In the genomic region with DNA sequence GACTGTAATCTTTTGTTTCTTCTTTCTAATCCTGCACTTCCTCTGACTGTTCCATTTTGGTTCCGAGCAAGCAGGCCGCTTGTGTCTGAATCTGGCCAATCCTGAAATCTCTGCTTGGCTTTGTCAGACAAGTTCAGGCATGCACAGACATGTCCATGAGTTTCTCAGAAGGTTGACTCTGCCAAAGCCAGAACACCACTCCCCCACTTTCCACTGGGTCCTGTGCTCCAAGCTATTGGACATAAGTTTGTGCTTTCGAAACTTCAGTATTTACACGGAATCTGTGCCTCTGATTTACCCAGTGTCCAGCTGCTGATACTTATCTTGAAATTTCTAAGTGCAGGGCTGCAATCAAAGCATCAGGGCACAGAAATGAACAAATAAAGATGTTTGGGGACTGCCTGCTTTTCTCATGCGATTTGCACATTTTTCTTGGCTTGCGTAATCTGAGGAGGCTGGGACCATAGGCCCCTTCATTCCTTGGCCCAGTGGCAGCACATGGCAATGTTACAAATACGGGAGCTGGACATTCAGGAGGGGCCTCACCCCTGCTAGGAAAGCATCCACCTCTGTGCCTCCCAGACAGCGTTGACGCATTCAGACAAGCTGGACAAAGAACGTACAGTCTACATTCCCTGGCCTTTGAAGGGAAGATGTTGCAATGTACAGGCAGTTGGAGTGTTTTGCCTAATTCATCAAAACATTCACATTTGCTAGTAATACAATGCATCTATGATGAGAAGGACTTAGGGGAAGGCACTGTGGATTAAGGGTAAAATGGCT, we compare ENCODE assay signal across 1 cellular context.
A peak's percentile ranks its signal among the peaks of the same experiment; 100 is the strongest.
TF ChIP-seq lines count a peak whose summit lies in the region.

No MANE protein-coding gene starts in this region.

TF ChIP-seq in HepG2, 621 proteins besides CTCF, POLR2A, EP300 and RAD21 (continued from another document):
- TF ChIP-seq UBTF (CRISPR knock-in tag; IDR thresholded peaks at IDR 0.05) (peak; percentile 78), ZNF331 (CRISPR knock-in tag; IDR thresholded peaks at IDR 0.05) (peak; percentile 53; the same call in 1 of the 2 replicates), SALL1 (CRISPR knock-in tag; IDR thresholded peaks at IDR 0.05) (peak; percentile 95), BCL6 (CRISPR knock-in tag; IDR thresholded peaks at IDR 0.05) (peak; percentile 94), ZNF235 (CRISPR knock-in tag; IDR thresholded peaks at IDR 0.05; ENCODE audit: borderline replicate concordance) (no peak), ZNF432 (CRISPR knock-in tag; IDR thresholded peaks at IDR 0.05; ENCODE audit: borderline replicate concordance) (no peak), ZNF431 (CRISPR knock-in tag; IDR thresholded peaks at IDR 0.05; ENCODE audit: borderline replicate concordance, low read depth) (peak; percentile 70), AKNA (CRISPR knock-in tag; IDR thresholded peaks at IDR 0.05; ENCODE audit: borderline replicate concordance) (no peak), ZNF616 (CRISPR knock-in tag; IDR thresholded peaks at IDR 0.05; ENCODE audit: low read depth) (no peak), ZSCAN29 (CRISPR knock-in tag; conservative IDR thresholded peaks at IDR 0.05) (no peak; the same call in 1 of the 2 replicates), ZBTB7B (CRISPR knock-in tag; IDR thresholded peaks at IDR 0.05) (peak; percentile 81; the same call in 1 of the 2 replicates), NCOA5 (CRISPR knock-in tag; IDR thresholded peaks at IDR 0.05) (no peak), DMAP1 (CRISPR knock-in tag; IDR thresholded peaks at IDR 0.05) (peak; percentile 81), ZNF44 (CRISPR knock-in tag; IDR thresholded peaks at IDR 0.05) (no peak), BORCS8-MEF2B (CRISPR knock-in tag; IDR thresholded peaks at IDR 0.05) (peak; percentile 70), ZNF639 (CRISPR knock-in tag; conservative IDR thresholded peaks at IDR 0.05) (no peak), CBFB (CRISPR knock-in tag; IDR thresholded peaks at IDR 0.05) (peak; percentile 68; the same call in 1 of the 2 replicates), CHD4 (IDR thresholded peaks at IDR 0.05; ENCODE audit: borderline replicate concordance, low read length) (no peak; the same call in 1 of the 2 replicates), THAP11 (CRISPR knock-in tag; IDR thresholded peaks at IDR 0.05) (peak; percentile 67; the same call in 1 of the 2 replicates), DNMT1 (CRISPR knock-in tag; IDR thresholded peaks at IDR 0.05) (no peak), ZNF775 (CRISPR knock-in tag; IDR thresholded peaks at IDR 0.05; ENCODE audit: borderline replicate concordance) (no peak), CBX1 (IDR thresholded peaks at IDR 0.05; ENCODE audit: low read depth) (no peak), SP1 (IDR thresholded peaks at IDR 0.05) (no peak), SP1 (CRISPR knock-in tag; IDR thresholded peaks at IDR 0.05) (no peak; the same call in 1 of the 2 replicates), NR3C1 (CRISPR knock-in tag; IDR thresholded peaks at IDR 0.05) (no peak), ZBTB37 (CRISPR knock-in tag; IDR thresholded peaks at IDR 0.05) (no peak), ZBTB20 (CRISPR knock-in tag; IDR thresholded peaks at IDR 0.05; ENCODE audit: borderline replicate concordance, low read depth) (peak; percentile 80; the same call in 1 of the 2 replicates), ZNF720 (CRISPR knock-in tag; IDR thresholded peaks at IDR 0.05) (no peak), ZNF737 (CRISPR knock-in tag; IDR thresholded peaks at IDR 0.05; ENCODE audit: borderline replicate concordance) (no peak), ZNF350 (CRISPR knock-in tag; IDR thresholded peaks at IDR 0.05; ENCODE audit: borderline replicate concordance, low read depth) (peak; percentile 93; the same call in 1 of the 2 replicates), CREBL2 (CRISPR knock-in tag; IDR thresholded peaks at IDR 0.05; ENCODE audit: borderline replicate concordance) (no peak), ATF3 (CRISPR knock-in tag; IDR thresholded peaks at IDR 0.05) (peak; percentile 79), ZNF558 (CRISPR knock-in tag; IDR thresholded peaks at IDR 0.05; ENCODE audit: borderline replicate concordance) (peak; percentile 79; the same call in 1 of the 2 replicates), ZNF256 (CRISPR knock-in tag; conservative IDR thresholded peaks at IDR 0.05) (peak; percentile 56; the same call in 1 of the 2 replicates), CENPX (CRISPR knock-in tag; IDR thresholded peaks at IDR 0.05) (no peak), MXD1 (CRISPR knock-in tag; IDR thresholded peaks at IDR 0.05) (no peak; the same call in 1 of the 2 replicates)
- TF ChIP-seq, protein P1, sequence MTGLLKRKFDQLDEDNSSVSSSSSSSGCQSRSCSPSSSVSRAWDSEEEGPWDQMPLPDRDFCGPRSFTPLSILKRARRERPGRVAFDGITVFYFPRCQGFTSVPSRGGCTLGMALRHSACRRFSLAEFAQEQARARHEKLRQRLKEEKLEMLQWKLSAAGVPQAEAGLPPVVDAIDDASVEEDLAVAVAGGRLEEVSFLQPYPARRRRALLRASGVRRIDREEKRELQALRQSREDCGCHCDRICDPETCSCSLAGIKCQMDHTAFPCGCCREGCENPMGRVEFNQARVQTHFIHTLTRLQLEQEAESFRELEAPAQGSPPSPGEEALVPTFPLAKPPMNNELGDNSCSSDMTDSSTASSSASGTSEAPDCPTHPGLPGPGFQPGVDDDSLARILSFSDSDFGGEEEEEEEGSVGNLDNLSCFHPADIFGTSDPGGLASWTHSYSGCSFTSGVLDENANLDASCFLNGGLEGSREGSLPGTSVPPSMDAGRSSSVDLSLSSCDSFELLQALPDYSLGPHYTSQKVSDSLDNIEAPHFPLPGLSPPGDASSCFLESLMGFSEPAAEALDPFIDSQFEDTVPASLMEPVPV (CRISPR knock-in tag; IDR thresholded peaks at IDR 0.05) = peak; percentile 71; the same call in 1 of the 2 replicates
- TF ChIP-seq, protein P2, sequence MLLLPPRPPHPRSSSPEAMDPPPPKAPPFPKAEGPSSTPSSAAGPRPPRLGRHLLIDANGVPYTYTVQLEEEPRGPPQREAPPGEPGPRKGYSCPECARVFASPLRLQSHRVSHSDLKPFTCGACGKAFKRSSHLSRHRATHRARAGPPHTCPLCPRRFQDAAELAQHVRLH (CRISPR knock-in tag; IDR thresholded peaks at IDR 0.05; ENCODE audit: borderline replicate concordance, low read depth) = 0 out of 2 replicates have a peak, but pooled peaks have one; percentile 11
- TF ChIP-seq, protein P3, sequence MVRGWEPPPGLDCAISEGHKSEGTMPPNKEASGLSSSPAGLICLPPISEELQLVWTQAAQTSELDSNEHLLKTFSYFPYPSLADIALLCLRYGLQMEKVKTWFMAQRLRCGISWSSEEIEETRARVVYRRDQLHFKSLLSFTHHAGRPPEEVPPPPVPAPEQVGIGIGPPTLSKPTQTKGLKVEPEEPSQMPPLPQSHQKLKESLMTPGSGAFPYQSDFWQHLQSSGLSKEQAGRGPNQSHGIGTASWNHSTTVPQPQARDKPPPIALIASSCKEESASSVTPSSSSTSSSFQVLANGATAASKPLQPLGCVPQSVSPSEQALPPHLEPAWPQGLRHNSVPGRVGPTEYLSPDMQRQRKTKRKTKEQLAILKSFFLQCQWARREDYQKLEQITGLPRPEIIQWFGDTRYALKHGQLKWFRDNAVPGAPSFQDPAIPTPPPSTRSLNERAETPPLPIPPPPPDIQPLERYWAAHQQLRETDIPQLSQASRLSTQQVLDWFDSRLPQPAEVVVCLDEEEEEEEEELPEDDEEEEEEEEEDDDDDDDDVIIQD (CRISPR knock-in tag; IDR thresholded peaks at IDR 0.05; ENCODE audit: low read depth) = peak; percentile 32; the same call in 1 of the 2 replicates
- TF ChIP-seq, protein P4, sequence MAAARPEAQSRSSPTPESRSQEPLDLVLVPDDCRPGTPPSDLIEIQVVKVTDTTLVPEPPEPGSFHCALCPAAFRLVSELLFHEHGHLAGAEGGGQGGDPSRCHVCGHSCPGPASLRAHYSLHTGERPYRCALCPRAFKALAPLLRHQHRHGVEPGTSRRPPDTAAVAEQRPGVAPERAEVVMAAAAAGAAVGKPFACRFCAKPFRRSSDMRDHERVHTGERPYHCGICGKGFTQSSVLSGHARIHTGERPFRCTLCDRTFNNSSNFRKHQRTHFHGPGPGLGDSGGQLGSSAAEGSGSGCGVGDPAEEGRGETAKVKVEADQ (CRISPR knock-in tag; IDR thresholded peaks at IDR 0.05; ENCODE audit: borderline replicate concordance) = no peak
